ENCODE assay signal across 24 cellular contexts in genomic region chr14:59090572-59090971, GRCh38.
DNase-seq lines count a peak whose midpoint lies in the region; ATAC-seq, FAIRE-seq and TF ChIP-seq lines count a peak whose summit lies in the region.
"Had no signal": no experiment of that assay in that cellular context is flagged by ENCODE, and none has a peak within 500 bp of the region (broad histone marks: within the 10 kb centered on the region; RNA-seq: fewer than 3 reads in every experiment).

No MANE protein-coding gene starts in this region.

- no peak overlapping the region for H3K4me2 ChIP-seq in A549
- H3K4me2 ChIP-seq: GM23338 had no signal

- TF ChIP-seq CTCF in A549 (IDR thresholded peaks at IDR 0.05): no peak

- 59% methylated on average over 4 of the region's 4 CpGs for WGBS in A549 (ENCODE audit: missing lambda C conversion rate)

- no peak for FAIRE-seq in A549 (lab: Jason Lieb, UNC)
- FAIRE-seq: D721Med, GM12891, GM19239, H54, HepG2 had no signal

- no peaks in the 10 kb centered on the region for H3K4me1 ChIP-seq in A549

- TF ChIP-seq RAD21 in A549 (conservative IDR thresholded peaks at IDR 0.05 in 1 of 2, IDR thresholded peaks at IDR 0.05 in 1 of 2): no peak

- H3K36me3 Mint-ChIP-seq in activated CD4-positive, alpha-beta T cell treated with anti-CD3 and anti-CD28 coated beads, Interleukin-2, amount 10 ng/mL, durations not matched to agents 7 days and 5 days (ENCODE audit: low read depth): no peaks in the 10 kb centered on the region
- H3K36me3 Mint-ChIP-seq in activated CD8-positive, alpha-beta T cell treated with anti-CD3 and anti-CD28 coated beads, Interleukin-2, amount 10 ng/mL, durations not matched to agents 7 days and 5 days (ENCODE audit: low read depth): no peaks in the 10 kb centered on the region
- H3K36me3 Mint-ChIP-seq: IgD-negative memory B cell had no signal

- DNase-seq in A549 (ENCODE audit: low read depth in 1 of 2, low spot score in 1 of 2): no peak
- DNase-seq in EH (ENCODE audit: low read depth): peak; percentile 60
- DNase-seq in NCI-H69 (lab: John Stamatoyannopoulos, UW): peak; percentile 38
- DNase-seq in fibroblast of gingiva (ENCODE audit: low read depth): peak; percentile 29
- DNase-seq in putamen (ENCODE audit: low spot score): no peak
- no peak for DNase-seq in activated CD4-positive, alpha-beta T cell treated with anti-CD3 and anti-CD28 coated beads, Interleukin-2, amount 10 ng/mL, durations not matched to agents 7 days and 5 days
- no peak for DNase-seq in activated CD8-positive, alpha-beta T cell treated with anti-CD3 and anti-CD28 coated beads, Interleukin-2, amount 10 ng/mL, durations not matched to agents 7 days and 5 days
- DNase-seq: ACHN; AML-193; Caco-2; CD4-positive, alpha-beta T cell; DMS79 treated with DMSO at 0.1 percent for 48 hours; EL; HCEC 1CT; KBM-7 had no signal

- H3K9me3 Mint-ChIP-seq in activated CD4-positive, alpha-beta T cell treated with anti-CD3 and anti-CD28 coated beads, Interleukin-2, amount 10 ng/mL, durations not matched to agents 7 days and 5 days: no peaks in the 10 kb centered on the region
- no peaks in the 10 kb centered on the region for H3K9me3 Mint-ChIP-seq in activated CD8-positive, alpha-beta T cell treated with anti-CD3 and anti-CD28 coated beads, Interleukin-2, amount 10 ng/mL, durations not matched to agents 7 days and 5 days (ENCODE audit: insufficient read depth)
- H3K9me3 Mint-ChIP-seq: CD4-positive, alpha-beta T cell; GM23338; IgD-negative memory B cell had no signal

- no peak overlapping the region for H3K4me3 Mint-ChIP-seq in activated CD4-positive, alpha-beta T cell treated with anti-CD3 and anti-CD28 coated beads, Interleukin-2, amount 10 ng/mL, durations not matched to agents 7 days and 5 days
- no peak overlapping the region for H3K4me3 Mint-ChIP-seq in activated CD8-positive, alpha-beta T cell treated with anti-CD3 and anti-CD28 coated beads, Interleukin-2, amount 10 ng/mL, durations not matched to agents 7 days and 5 days
- H3K4me3 Mint-ChIP-seq: CD4-positive, alpha-beta T cell; GM23338; IgD-negative memory B cell had no signal

- ATAC-seq in A549: no peak
- no peak for ATAC-seq in HG03139 (IDR thresholded peaks at IDR 0.05; ENCODE audit: unreplicated experiment)
- ATAC-seq in activated CD8-positive, alpha-beta T cell treated with anti-CD3 and anti-CD28 coated beads, Interleukin-2, amount 10 ng/mL, durations not matched to agents 7 days and 5 days: no peak
- ATAC-seq: GM23338, HepG2 had no signal

- TF ChIP-seq POLR2A in A549 (IDR thresholded peaks at IDR 0.05; ENCODE audit: low read length): no peak

- no peak for TF ChIP-seq EP300 in A549 (IDR thresholded peaks at IDR 0.05)

- no peaks in the 10 kb centered on the region for H3K9me3 ChIP-seq in A549
- H3K9me3 ChIP-seq: Caco-2 had no signal

- H3K27ac Mint-ChIP-seq in activated CD4-positive, alpha-beta T cell treated with anti-CD3 and anti-CD28 coated beads, Interleukin-2, amount 10 ng/mL, durations not matched to agents 7 days and 5 days: no peak overlapping the region
- H3K27ac Mint-ChIP-seq in activated CD8-positive, alpha-beta T cell treated with anti-CD3 and anti-CD28 coated beads, Interleukin-2, amount 10 ng/mL, durations not matched to agents 7 days and 5 days: no peak overlapping the region
- H3K27ac Mint-ChIP-seq: CD4-positive, alpha-beta T cell; GM23338; IgD-negative memory B cell had no signal

- no peak overlapping the region for H3K27ac ChIP-seq in A549
- H3K27ac ChIP-seq: C4-2B had no signal

- POLR2A ChIA-PET in A549 (lab: Yijun Ruan, JAX): no interaction called here
- POLR2A ChIA-PET in activated CD4-positive, alpha-beta T cell treated with anti-CD3 and anti-CD28 coated beads, Interleukin-2, amount 10 ng/mL, durations not matched to agents 7 days and 5 days (lab: Charles Lee): no interaction called here
- POLR2A ChIA-PET in activated CD8-positive, alpha-beta T cell treated with anti-CD3 and anti-CD28 coated beads, Interleukin-2, amount 10 ng/mL, durations not matched to agents 7 days and 5 days (lab: Charles Lee): no interaction called here

- no peaks in the 10 kb centered on the region for H3K4me1 Mint-ChIP-seq in activated CD4-positive, alpha-beta T cell treated with anti-CD3 and anti-CD28 coated beads, Interleukin-2, amount 10 ng/mL, durations not matched to agents 7 days and 5 days
- no peaks in the 10 kb centered on the region for H3K4me1 Mint-ChIP-seq in activated CD8-positive, alpha-beta T cell treated with anti-CD3 and anti-CD28 coated beads, Interleukin-2, amount 10 ng/mL, durations not matched to agents 7 days and 5 days (ENCODE audit: low read depth)
- H3K4me1 Mint-ChIP-seq: IgD-negative memory B cell had no signal

- H3K4me3 ChIP-seq in A549: no peak overlapping the region
- H3K4me3 ChIP-seq: GM23338 had no signal

- H3K27me3 Mint-ChIP-seq in activated CD4-positive, alpha-beta T cell treated with anti-CD3 and anti-CD28 coated beads, Interleukin-2, amount 10 ng/mL, durations not matched to agents 7 days and 5 days: peaks cover 17% of the 10 kb centered on the region
- H3K27me3 Mint-ChIP-seq in activated CD8-positive, alpha-beta T cell treated with anti-CD3 and anti-CD28 coated beads, Interleukin-2, amount 10 ng/mL, durations not matched to agents 7 days and 5 days (ENCODE audit: low read depth): peaks cover 18% of the 10 kb centered on the region

- CTCF ChIA-PET in A549 (lab: Yijun Ruan, JAX): interaction anchor here (1.4 kb wide), 1 partner anchor 35 kb away, joined by 3 read pairs; no protein-coding TSS in a partner anchor
- CTCF ChIA-PET in activated CD4-positive, alpha-beta T cell treated with anti-CD3 and anti-CD28 coated beads, Interleukin-2, amount 10 ng/mL, durations not matched to agents 7 days and 5 days (lab: Charles Lee): no interaction called here
- CTCF ChIA-PET in activated CD8-positive, alpha-beta T cell treated with anti-CD3 and anti-CD28 coated beads, Interleukin-2, amount 10 ng/mL, durations not matched to agents 7 days and 5 days (lab: Charles Lee): no interaction called here

TF ChIP-seq in A549, 52 proteins besides CTCF, POLR2A, EP300 and RAD21:
- no peak for TF ChIP-seq HOXB13 (CRISPR knock-in tag; IDR thresholded peaks at IDR 0.05; ENCODE audit: low read depth)
- no peak for TF ChIP-seq FOSL2 (IDR thresholded peaks at IDR 0.05)
- peak; percentile 32; the same call in 1 of the 2 replicates for TF ChIP-seq FOSL2 (CRISPR knock-in tag; IDR thresholded peaks at IDR 0.05)

Comparison
In these comparisons a context has a peak if more than half of its experiments do, and no peak if none do; other contexts are left out.
1. DNase-seq: peak in EH (single experiment), NCI-H69 (single experiment) and fibroblast of gingiva (single experiment); none in A549 (0 of 2), putamen (single experiment), activated CD4-positive, alpha-beta T cell treated with anti-CD3 and anti-CD28 coated beads, Interleukin-2, amount 10 ng/mL, durations not matched to agents 7 days and 5 days (single experiment) and activated CD8-positive, alpha-beta T cell treated with anti-CD3 and anti-CD28 coated beads, Interleukin-2, amount 10 ng/mL, durations not matched to agents 7 days and 5 days (single experiment).